In the genomic region with DNA sequence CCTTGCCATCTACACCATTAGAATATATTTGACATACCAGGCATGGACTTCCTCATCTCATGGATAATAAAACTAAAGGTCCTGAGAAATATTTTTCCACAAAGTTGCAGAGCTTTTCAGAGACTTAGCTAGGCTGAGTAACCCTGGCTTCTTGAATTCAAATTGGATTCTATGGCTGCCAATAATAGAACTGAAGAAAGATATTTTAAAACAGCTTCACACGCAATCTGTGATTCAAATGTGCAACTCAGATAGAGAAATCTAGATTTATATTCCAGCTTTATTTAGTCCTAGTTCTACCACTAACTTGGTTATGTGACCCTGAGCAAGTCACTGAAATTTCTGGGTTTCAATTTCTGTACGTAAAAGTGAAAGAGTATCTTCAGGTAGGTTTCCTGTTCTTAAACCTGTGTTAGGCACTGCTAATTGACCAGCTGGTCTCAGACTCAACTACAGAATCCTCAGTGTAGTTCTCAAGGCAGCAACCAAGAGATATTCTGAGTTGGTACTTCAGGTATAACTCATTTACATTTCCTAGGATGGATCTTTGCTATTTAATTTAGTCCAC, we compare ENCODE assay signal across 14 cellular contexts.
A peak's percentile ranks its signal among the peaks of the same experiment; 100 is the strongest.
DNase-seq lines count a peak whose midpoint lies in the region; ATAC-seq and TF ChIP-seq lines count a peak whose summit lies in the region.
"Had no signal": no experiment of that assay in that cellular context is flagged by ENCODE, and none has a peak within 500 bp of the region (broad histone marks: within the 10 kb centered on the region; RNA-seq: fewer than 3 reads in every experiment).

No MANE protein-coding gene starts in this region.

- no peak for TF ChIP-seq POLR2A in GM18505 (IDR thresholded peaks at IDR 0.05; ENCODE audit: borderline replicate concordance, extremely low read depth, insufficient read depth, insufficient read length)

- ATAC-seq in GM18505 (IDR thresholded peaks at IDR 0.05; ENCODE audit: unreplicated experiment) (peak; percentile 72), GM19467 (IDR thresholded peaks at IDR 0.05; ENCODE audit: unreplicated experiment) (peak; percentile 93), HG02852 (IDR thresholded peaks at IDR 0.05; ENCODE audit: unreplicated experiment) (peak; percentile 94), HG03442 (IDR thresholded peaks at IDR 0.05; ENCODE audit: unreplicated experiment) (peak; percentile 89), Right ventricle myocardium inferior (no peak)
- ATAC-seq: left cardiac atrium had no signal

- peaks cover 0 to 14% (median 5%) of the 10 kb centered on the region in 8 donors for H3K9me3 Mint-ChIP-seq in CD4-positive, alpha-beta memory T cell

- no peaks in the 10 kb centered on the region for H3K4me1 ChIP-seq in CD4-positive, alpha-beta memory T cell (ENCODE audit: insufficient read depth, low read length)

- no peaks in the 10 kb centered on the region for H3K4me1 Mint-ChIP-seq in CD4-positive, alpha-beta memory T cell

- intact Hi-C loops in CD4-positive, alpha-beta memory T cell (cut with micrococcal nuclease), result no loop called here
- intact Hi-C loops in Right ventricle myocardium inferior (cut with DNase I), result no loop called here

- no peaks in the 10 kb centered on the region for H3K36me3 ChIP-seq in CD4-positive, alpha-beta memory T cell (ENCODE audit: insufficient read depth, low read length)
- H3K36me3 ChIP-seq: adrenal gland had no signal

- no peak overlapping the region for H3K27ac ChIP-seq in CD4-positive, alpha-beta memory T cell (ENCODE audit: low read depth, low read length)
- H3K27ac ChIP-seq: adrenal gland had no signal

- H3K27me3 ChIP-seq in CD4-positive, alpha-beta memory T cell (ENCODE audit: insufficient read depth, low read length), result no peaks in the 10 kb centered on the region
- H3K27me3 ChIP-seq: adrenal gland had no signal

- H3K4me3 Mint-ChIP-seq in CD4-positive, alpha-beta memory T cell, result no peak overlapping the region
- H3K4me3 Mint-ChIP-seq: dendritic cell treated with granulocyte-macrophage colony-stimulating factor and Interleukin-4, amounts not matched to agents 40 ng/mL and 50 ng/mL, for 4 days; nephron progenitor cell had no signal

- H3K36me3 Mint-ChIP-seq in CD4-positive, alpha-beta memory T cell, result no peaks in the 10 kb centered on the region

- H3K4me3 ChIP-seq in CD4-positive, alpha-beta memory T cell (ENCODE audit: low read length in 2 of 2), result no peak overlapping the region
- H3K4me3 ChIP-seq: adrenal gland had no signal

- DNase-seq in foreskin melanocyte (no peak), Right ventricle myocardium inferior (ENCODE audit: missing footprints) (no peak), LoVo (ENCODE audit: low spot score) (no peak)
- DNase-seq in CD4-positive, alpha-beta memory T cell, result no peak
- DNase-seq: foreskin fibroblast, left cardiac atrium, nephron progenitor cell, RPMI8226 had no signal

- H3K27ac Mint-ChIP-seq in CD4-positive, alpha-beta memory T cell, result no peak overlapping the region
- H3K27ac Mint-ChIP-seq: dendritic cell treated with granulocyte-macrophage colony-stimulating factor and Interleukin-4, amounts not matched to agents 40 ng/mL and 50 ng/mL, for 4 days had no signal

- no peaks in the 10 kb centered on the region for H3K27me3 Mint-ChIP-seq in CD4-positive, alpha-beta memory T cell
- H3K27me3 Mint-ChIP-seq: dendritic cell treated with granulocyte-macrophage colony-stimulating factor and Interleukin-4, amounts not matched to agents 40 ng/mL and 50 ng/mL, for 4 days had no signal

- no peaks in the 10 kb centered on the region for H3K9me3 ChIP-seq in CD4-positive, alpha-beta memory T cell (ENCODE audit: control insufficient read depth in 1 of 2, low read length in 2 of 2)
- H3K9me3 ChIP-seq: adrenal gland had no signal

- POLR2A ChIA-PET in CD4-positive, alpha-beta memory T cell (lab: Charles Lee; ENCODE audit: partially characterized antibody), result no interaction called here

- CTCF ChIA-PET in CD4-positive, alpha-beta memory T cell (lab: Charles Lee; ENCODE audit: partially characterized antibody), result no interaction called here
